In the genomic region with DNA sequence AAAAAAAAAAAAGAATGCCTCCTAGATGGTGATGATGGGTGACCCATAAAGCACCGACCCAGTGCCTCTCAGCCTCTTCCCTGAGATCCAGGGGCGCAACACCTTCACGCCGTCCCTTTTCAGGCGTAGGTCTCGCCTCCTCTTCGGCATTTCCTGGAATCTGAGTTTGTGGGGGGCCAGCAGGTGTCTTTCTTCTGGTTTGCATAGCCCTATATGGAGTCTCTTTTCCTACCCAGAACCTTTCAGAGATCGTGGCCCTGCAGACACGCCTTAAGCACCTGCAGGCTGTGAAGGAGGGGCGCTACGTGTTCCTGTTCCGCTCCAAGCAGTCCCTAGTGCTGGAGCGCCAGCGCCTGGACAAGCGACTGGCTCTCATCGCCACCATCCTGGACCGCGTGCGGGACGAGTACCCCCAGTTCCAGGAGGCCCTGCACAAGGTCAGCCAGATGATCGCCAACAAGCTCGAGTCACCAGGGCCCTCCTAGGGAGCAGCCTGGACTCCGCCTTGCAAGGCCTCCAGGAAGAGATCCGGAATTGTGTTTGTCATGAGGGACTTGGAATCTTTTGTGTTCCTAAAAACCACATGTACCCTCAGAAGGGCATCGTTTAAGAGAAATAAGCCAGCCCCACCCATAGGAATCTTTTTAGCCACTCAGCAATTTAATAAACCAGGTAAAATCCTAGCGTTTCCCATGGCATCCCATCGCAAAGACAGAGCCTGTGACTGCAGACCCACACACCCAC, we compare ENCODE assay signal across 25 cellular contexts. TPM values are rescaled to one million over a fixed set of nuclear protein-coding genes. Genes with fewer than 3 reads are reported as not detected.
DNase-seq lines count a peak whose midpoint lies in the region; ATAC-seq, FAIRE-seq and TF ChIP-seq lines count a peak whose summit lies in the region.
"Had no signal": no experiment of that assay in that cellular context is flagged by ENCODE, and none has a peak within 500 bp of the region (broad histone marks: within the 10 kb centered on the region; RNA-seq: fewer than 3 reads in every experiment).

No MANE protein-coding gene starts in this region.

- no peaks in the 10 kb centered on the region for H3K36me3 Mint-ChIP-seq in astrocyte (ENCODE audit: low read depth, unreplicated experiment)
- H3K36me3 Mint-ChIP-seq in naive B cell: no peaks in the 10 kb centered on the region

- H3K9ac ChIP-seq in astrocyte (ENCODE audit: low read length): no peak overlapping the region

- TF ChIP-seq CTCF in astrocyte (IDR thresholded peaks at IDR 0.05; ENCODE audit: insufficient read depth, low read depth, low read length): no peak

- H3K4me3 Mint-ChIP-seq in stimulated activated naive CD8-positive, alpha-beta T cell treated with anti-CD3 and anti-CD28 coated beads, Interleukin-15, amount 100 ng/mL, for 72 hours: peak overlapping the region; percentile 10 to 26
- peak overlapping the region; percentile 83 for H3K4me3 Mint-ChIP-seq in astrocyte (ENCODE audit: unreplicated experiment)
- H3K4me3 Mint-ChIP-seq in naive B cell: peak overlapping the region in 7 of 8 donors; percentile 24 to 88 (median 52)

- DNase-seq in stimulated activated naive CD8-positive, alpha-beta T cell treated with anti-CD3 and anti-CD28 coated beads, Interleukin-15, amount 100 ng/mL, for 72 hours: no peak
- DNase-seq in stimulated activated naive CD8-positive, alpha-beta T cell treated with anti-CD3 and anti-CD28 coated beads, Interleukin-15, Interleukin-2, amounts not matched to agents 100 U/mL and 50 U/mL, for 24 hours: no peak
- DNase-seq in astrocyte (ENCODE audit: low read depth) (no peak), naive B cell (no peak), dermis blood vessel endothelial cell (no peak), hippocampal formation (lab: John Stamatoyannopoulos, UW) (no peak)
- DNase-seq in NK-92 treated with Interleukin-12 subunit alpha and Interleukin-12 subunit beta, amount 100 ng/mL, for 24 hours (lab: John Stamatoyannopoulos, UW): no peak
- DNase-seq: activated CD4-positive, alpha-beta T cell treated with anti-CD3 and anti-CD28 coated beads for 36 hours; activated CD8-positive, alpha-beta memory T cell treated with anti-CD3 and anti-CD28 coated beads, Interleukin-2, amount 50 U/mL, for 4 hours; activated naive CD4-positive, alpha-beta T cell; caudate nucleus; COR-L47; erythroblast; foreskin melanocyte; hypothalamus; NCI-H1417 treated with DMSO at 0.1 percent for 48 hours; NCI-H2171; NCI-H526; SHP77; stimulated activated CD4-positive, alpha-beta T cell treated with anti-CD3 and anti-CD28 coated beads, Interleukin-1b, Interleukin-23, amount 100 ng/mL, for 48 hours; stimulated activated naive CD4-positive, alpha-beta T cell; thyroid gland had no signal

- ATAC-seq in stimulated activated naive CD8-positive, alpha-beta T cell treated with anti-CD3 and anti-CD28 coated beads, Interleukin-15, amount 100 ng/mL, for 72 hours: no peak
- no peak for ATAC-seq in stimulated activated naive CD8-positive, alpha-beta T cell treated with anti-CD3 and anti-CD28 coated beads, Interleukin-15, Interleukin-2, amounts not matched to agents 100 U/mL and 50 U/mL, for 24 hours
- ATAC-seq in naive B cell (ENCODE audit: low read depth in 2 of 2): no peak
- no peak for ATAC-seq in activated CD4-positive, CD25-positive, alpha-beta regulatory T cell treated with anti-CD3 and anti-CD28 coated beads, Interleukin-2, amount 50 U/mL, for 24 hours

- H3K4me1 Mint-ChIP-seq in stimulated activated naive CD8-positive, alpha-beta T cell treated with anti-CD3 and anti-CD28 coated beads, Interleukin-15, amount 100 ng/mL, for 72 hours: peaks cover 41% of the 10 kb centered on the region
- peaks cover 7% of the 10 kb centered on the region for H3K4me1 Mint-ChIP-seq in astrocyte (ENCODE audit: low read depth, unreplicated experiment)
- H3K4me1 Mint-ChIP-seq in naive B cell: peaks cover 16 to 33% (median 28%) of the 10 kb centered on the region in 3 donors

- H3K4me2 ChIP-seq in astrocyte (ENCODE audit: low read length): no peak overlapping the region

- H3K9me3 ChIP-seq in astrocyte (ENCODE audit: insufficient read depth, low read depth, low read length): no peaks in the 10 kb centered on the region
- H3K9me3 ChIP-seq: thyroid gland had no signal

- H3K9me3 Mint-ChIP-seq in stimulated activated naive CD8-positive, alpha-beta T cell treated with anti-CD3 and anti-CD28 coated beads, Interleukin-15, amount 100 ng/mL, for 72 hours: no peaks in the 10 kb centered on the region
- no peaks in the 10 kb centered on the region for H3K9me3 Mint-ChIP-seq in astrocyte (ENCODE audit: unreplicated experiment)
- H3K9me3 Mint-ChIP-seq in naive B cell: no peaks in the 10 kb centered on the region

- no peaks in the 10 kb centered on the region for H3K36me3 ChIP-seq in astrocyte (ENCODE audit: insufficient read depth, low read length)
- H3K36me3 ChIP-seq: thyroid gland had no signal

- H3K79me2 ChIP-seq in astrocyte (ENCODE audit: insufficient read depth, low read length): no peaks in the 10 kb centered on the region

- no peak overlapping the region for H3K4me3 ChIP-seq in astrocyte (ENCODE audit: insufficient read depth, low read depth, low read length)
- H3K4me3 ChIP-seq: thyroid gland had no signal

- H3K4me1 ChIP-seq in astrocyte (ENCODE audit: insufficient read depth, low read length): peaks cover 18% of the 10 kb centered on the region

- peaks cover 8% of the 10 kb centered on the region for H4K20me1 ChIP-seq in astrocyte (ENCODE audit: insufficient read depth, low read length)

- H3K27ac Mint-ChIP-seq in stimulated activated naive CD8-positive, alpha-beta T cell treated with anti-CD3 and anti-CD28 coated beads, Interleukin-15, amount 100 ng/mL, for 72 hours: no peak overlapping the region
- H3K27ac Mint-ChIP-seq in astrocyte (ENCODE audit: unreplicated experiment): no peak overlapping the region
- peak overlapping the region in 1 of 6 donors; percentile 65 for H3K27ac Mint-ChIP-seq in naive B cell

- no peak overlapping the region for H3K27ac ChIP-seq in astrocyte (ENCODE audit: low read depth, low read length)

- no peaks in the 10 kb centered on the region for H3K27me3 ChIP-seq in astrocyte (ENCODE audit: insufficient read depth, low read length)
- H3K27me3 ChIP-seq: thyroid gland had no signal

- no peak for FAIRE-seq in astrocyte (lab: Jason Lieb, UNC)
- FAIRE-seq: keratinocyte, TTC549 had no signal

- H2AFZ ChIP-seq in astrocyte (ENCODE audit: low read depth, low read length): no peak overlapping the region

- no peaks in the 10 kb centered on the region for H3K27me3 Mint-ChIP-seq in stimulated activated naive CD8-positive, alpha-beta T cell treated with anti-CD3 and anti-CD28 coated beads, Interleukin-15, amount 100 ng/mL, for 72 hours
- H3K27me3 Mint-ChIP-seq in astrocyte (ENCODE audit: low read depth, unreplicated experiment) (peaks cover 18% of the 10 kb centered on the region), naive B cell (peaks cover 0 to 5% (median 0%) of the 10 kb centered on the region in 3 donors)
- H3K27me3 Mint-ChIP-seq: activated CD4-positive, alpha-beta T cell treated with anti-CD3 and anti-CD28 coated beads for 36 hours had no signal

RNA-seq across cellular contexts. Expression of a gene that starts 1.9 kb away (rescaled TPM):
- total RNA-seq in astrocyte (46.9 and 47.7 TPM in 2 replicates), dermis blood vessel endothelial cell (47.7 and 52.4 TPM in 2 replicates)
- polyA plus RNA-seq in naive B cell (ENCODE audit: low read depth in 6 of 6): 10 to 100 TPM in 5 of 6 donors, 1 to 10 TPM in 1; 6.5 to 18.2 (median 14.5) TPM

RNA-seq across cellular contexts. Expression of a gene that starts 47.5 kb away (rescaled TPM):
- total RNA-seq in astrocyte (87.5 and 89.9 TPM in 2 replicates), dermis blood vessel endothelial cell (99.6 and 235 TPM in 2 replicates)
- 10 to 100 TPM; 57.1 to 75.2 (median 64.0) TPM for polyA plus RNA-seq in naive B cell (ENCODE audit: low read depth in 6 of 6)

Comparison
In these comparisons a context has a peak if more than half of its experiments do, and no peak if none do; other contexts are left out.
1. H3K4me3 Mint-ChIP-seq: peak in every context shown above with its lines; median percentile 83 in astrocyte; 52 in naive B cell; 18 in stimulated activated naive CD8-positive, alpha-beta T cell treated with anti-CD3 and anti-CD28 coated beads, Interleukin-15, amount 100 ng/mL, for 72 hours.